In the genomic region with DNA sequence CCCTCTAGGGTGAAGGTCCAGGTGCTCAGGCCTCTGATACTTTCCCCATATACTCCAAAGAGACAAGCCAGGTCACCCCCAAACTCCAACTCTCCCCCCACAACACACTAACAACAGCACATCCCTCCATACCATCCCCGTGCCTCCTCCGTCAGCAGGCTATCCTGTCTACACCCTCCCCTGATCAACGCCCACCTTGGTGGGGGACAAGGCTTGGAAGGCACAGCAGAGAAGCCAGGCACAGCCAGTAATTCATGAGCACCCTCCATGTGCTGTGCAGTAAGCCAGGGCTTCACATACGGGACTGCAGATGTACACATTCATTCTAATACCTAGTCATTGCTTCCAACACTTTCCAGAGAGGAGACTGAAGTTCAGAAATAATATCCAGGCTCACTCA, we compare ENCODE assay signal across 20 cellular contexts. TPM values are rescaled to one million over a fixed set of nuclear protein-coding genes. Genes with fewer than 3 reads are reported as not detected.
DNase-seq lines count a peak whose midpoint lies in the region; ATAC-seq and TF ChIP-seq lines count a peak whose summit lies in the region.
"Had no signal": no experiment of that assay in that cellular context is flagged by ENCODE, and none has a peak within 500 bp of the region (broad histone marks: within the 10 kb centered on the region; RNA-seq: fewer than 3 reads in every experiment).

No MANE protein-coding gene starts in this region.

- ATAC-seq in activated CD4-positive, alpha-beta T cell treated with anti-CD3 and anti-CD28 coated beads for 36 hours: no peak
- no peak for ATAC-seq in natural killer cell
- no peak for ATAC-seq in upper lobe of right lung
- ATAC-seq: psoas muscle had no signal

- H3K27ac Mint-ChIP-seq in activated CD4-positive, alpha-beta T cell treated with anti-CD3 and anti-CD28 coated beads for 36 hours: peak overlapping the region; percentile 87
- H3K27ac Mint-ChIP-seq in activated naive CD8-positive, alpha-beta T cell: peak overlapping the region; percentile 99
- H3K27ac Mint-ChIP-seq in natural killer cell: peak overlapping the region; percentile 17 to 30

- WGBS in thyroid gland, 2 donors: 95 to 98% methylated on average over 4 of the region's 4 CpGs

- no peak overlapping the region for H3K4me3 Mint-ChIP-seq in activated CD4-positive, alpha-beta T cell treated with anti-CD3 and anti-CD28 coated beads for 36 hours
- peak overlapping the region; percentile 65 for H3K4me3 Mint-ChIP-seq in activated naive CD8-positive, alpha-beta T cell
- H3K4me3 Mint-ChIP-seq in natural killer cell: no peak overlapping the region
- H3K4me3 Mint-ChIP-seq: nephron progenitor cell had no signal

- TF ChIP-seq CTCF in natural killer cell (IDR thresholded peaks at IDR 0.05) (no peak), upper lobe of right lung (IDR thresholded peaks at IDR 0.05) (no peak), thyroid gland (IDR thresholded peaks at IDR 0.05) (no peak)

- peaks cover 15% of the 10 kb centered on the region for H3K36me3 Mint-ChIP-seq in activated CD4-positive, alpha-beta T cell treated with anti-CD3 and anti-CD28 coated beads for 36 hours (ENCODE audit: low read depth)
- H3K36me3 Mint-ChIP-seq in activated naive CD8-positive, alpha-beta T cell: peaks cover 2% of the 10 kb centered on the region
- no peaks in the 10 kb centered on the region for H3K36me3 Mint-ChIP-seq in natural killer cell

- H3K27me3 ChIP-seq in Karpas-422 (ENCODE audit: low read length) (no peaks in the 10 kb centered on the region), upper lobe of right lung (no peaks in the 10 kb centered on the region), thyroid gland (no peaks in the 10 kb centered on the region)
- H3K27me3 ChIP-seq: hepatocyte had no signal

- no peaks in the 10 kb centered on the region; the same call in 1 of the 2 replicates for H4K20me1 ChIP-seq in Karpas-422 (ENCODE audit: insufficient read depth, low read depth, low read length)

- peak overlapping the region; percentile 60 for H3K4me2 ChIP-seq in Karpas-422 (ENCODE audit: low read depth, low read length, poor library complexity, severe bottlenecking)
- H3K4me2 ChIP-seq: hepatocyte had no signal

- H2AFZ ChIP-seq in Karpas-422 (ENCODE audit: low read length): no peak overlapping the region
- H2AFZ ChIP-seq: hepatocyte had no signal

- peak overlapping the region; percentile 54 for H3K9ac ChIP-seq in Karpas-422 (ENCODE audit: low read length)

- intact Hi-C loops in activated CD4-positive, alpha-beta T cell treated with anti-CD3 and anti-CD28 coated beads for 36 hours (cut with DNase I, micrococcal nuclease): loop anchor here in 1 of 2 experiments (5.0 kb wide), 1 partner anchor 58 kb away; the partner anchor contains the start of gene TRERF1
- intact Hi-C loops in natural killer cell (cut with micrococcal nuclease) (no loop called here), upper lobe of right lung (cut with DNase I) (no loop called here), thyroid gland (cut with DNase I) (no loop called here)

- H3K27ac ChIP-seq in Karpas-422 (ENCODE audit: low read length) (peak overlapping the region; percentile 73), upper lobe of right lung (no peak overlapping the region), thyroid gland (no peak overlapping the region)
- H3K27ac ChIP-seq: hepatocyte, psoas muscle, thoracic aorta had no signal

- no peak for TF ChIP-seq POLR2A in thyroid gland (IDR thresholded peaks at IDR 0.05)

- no peaks in the 10 kb centered on the region for H3K9me3 ChIP-seq in Karpas-422 (ENCODE audit: low read length)
- no peaks in the 10 kb centered on the region for H3K9me3 ChIP-seq in upper lobe of right lung
- H3K9me3 ChIP-seq in thyroid gland: no peaks in the 10 kb centered on the region
- H3K9me3 ChIP-seq: psoas muscle, thoracic aorta had no signal

- H3K4me1 Mint-ChIP-seq in activated CD4-positive, alpha-beta T cell treated with anti-CD3 and anti-CD28 coated beads for 36 hours: peaks cover 92% of the 10 kb centered on the region
- H3K4me1 Mint-ChIP-seq in activated naive CD8-positive, alpha-beta T cell (ENCODE audit: low read depth): peaks cover 93% of the 10 kb centered on the region
- H3K4me1 Mint-ChIP-seq in natural killer cell: peaks cover 66 to 74% of the 10 kb centered on the region in 2 donors

- peaks cover 100% of the 10 kb centered on the region for H3K79me2 ChIP-seq in Karpas-422 (ENCODE audit: low read length)

- H3K4me1 ChIP-seq in Karpas-422 (ENCODE audit: low read length): peaks cover 100% of the 10 kb centered on the region
- no peaks in the 10 kb centered on the region for H3K4me1 ChIP-seq in upper lobe of right lung
- peaks cover 6 to 25% of the 10 kb centered on the region in 2 donors for H3K4me1 ChIP-seq in thyroid gland
- H3K4me1 ChIP-seq: psoas muscle had no signal

- no peak for DNase-seq in activated CD4-positive, alpha-beta T cell treated with anti-CD3 and anti-CD28 coated beads for 36 hours
- no peak for DNase-seq in activated CD4-positive, alpha-beta T cell treated with anti-CD3 and anti-CD28 coated beads, Interleukin-2, amount 50 U/mL, for 1 hour
- no peak for DNase-seq in Karpas-422
- DNase-seq in natural killer cell: no peak
- no peak for DNase-seq in upper lobe of right lung
- no peak for DNase-seq in stimulated activated naive CD4-positive, alpha-beta T cell (lab: John Stamatoyannopoulos, UW)
- DNase-seq in thyroid gland: no peak
- DNase-seq: activated CD4-positive, CD25-positive, alpha-beta regulatory T cell treated with anti-CD3 and anti-CD28 coated beads, Interleukin-2, amount 50 U/mL, for 72 hours; DMS153; KBM-7; NCI-H2029; NCI-H510A; nephron progenitor cell; psoas muscle; SIG-M5; small intestine; stimulated activated CD4-positive, alpha-beta T cell treated with anti-CD3 and anti-CD28 coated beads, Interleukin-4, amount 100 ng/mL, for 4 hours had no signal

- CTCF ChIA-PET in activated CD4-positive, alpha-beta T cell treated with anti-CD3 and anti-CD28 coated beads for 36 hours (lab: Charles Lee): no interaction called here

- H3K4me3 ChIP-seq in Karpas-422 (ENCODE audit: low read length) (peak overlapping the region; percentile 33), upper lobe of right lung (no peak overlapping the region), thyroid gland (replicated peaks in 1 of 3) (no peak overlapping the region)
- H3K4me3 ChIP-seq: hepatocyte, psoas muscle, thoracic aorta had no signal

- no peaks in the 10 kb centered on the region for H3K9me2 ChIP-seq in Karpas-422 (replicated peaks; ENCODE audit: insufficient read depth, low read length)

- H3K36me3 ChIP-seq in Karpas-422 (ENCODE audit: insufficient read depth, low read length) (no peaks in the 10 kb centered on the region), upper lobe of right lung (no peaks in the 10 kb centered on the region), thyroid gland (no peaks in the 10 kb centered on the region)
- H3K36me3 ChIP-seq: thoracic aorta had no signal

- POLR2A ChIA-PET in activated CD4-positive, alpha-beta T cell treated with anti-CD3 and anti-CD28 coated beads for 36 hours (lab: Charles Lee): no interaction called here

- H3K9me3 Mint-ChIP-seq in activated CD4-positive, alpha-beta T cell treated with anti-CD3 and anti-CD28 coated beads for 36 hours (ENCODE audit: low read depth): no peaks in the 10 kb centered on the region
- no peaks in the 10 kb centered on the region for H3K9me3 Mint-ChIP-seq in activated naive CD8-positive, alpha-beta T cell (ENCODE audit: low read depth)
- no peaks in the 10 kb centered on the region for H3K9me3 Mint-ChIP-seq in natural killer cell
- H3K9me3 Mint-ChIP-seq: nephron progenitor cell had no signal

- no peaks in the 10 kb centered on the region for H3K27me3 Mint-ChIP-seq in activated CD4-positive, alpha-beta T cell treated with anti-CD3 and anti-CD28 coated beads for 36 hours
- H3K27me3 Mint-ChIP-seq in activated naive CD8-positive, alpha-beta T cell: no peaks in the 10 kb centered on the region
- no peaks in the 10 kb centered on the region for H3K27me3 Mint-ChIP-seq in natural killer cell (ENCODE audit: low read depth in 2 of 2)

RNA-seq across cellular contexts. Expression of gene TRERF1, which starts 57.6 kb away (rescaled TPM):
- total RNA-seq in activated CD4-positive, alpha-beta T cell treated with anti-CD3 and anti-CD28 coated beads for 36 hours: 10 to 100 TPM; 12.2 to 14.5 TPM
- 30.2 and 32.7 TPM in 2 replicates for total RNA-seq in Karpas-422 (2014; rRNA removed; shearing (Covaris generic); ENCODE audit: low replicate concordance)
- total RNA-seq in natural killer cell (10 to 100 TPM; 34.6 to 42.3 (median 38.6) TPM), upper lobe of right lung (3.8 TPM), thyroid gland (1 to 10 TPM; 1.6 to 4.1 (median 2.6) TPM)

Comparison
In these comparisons a context has a peak if more than half of its experiments do, and no peak if none do; other contexts are left out.
1. H3K27ac Mint-ChIP-seq: peak in every context shown above with its lines; median percentile 99 in activated naive CD8-positive, alpha-beta T cell; 87 in activated CD4-positive, alpha-beta T cell treated with anti-CD3 and anti-CD28 coated beads for 36 hours; 24 in natural killer cell.